In the genomic region with DNA sequence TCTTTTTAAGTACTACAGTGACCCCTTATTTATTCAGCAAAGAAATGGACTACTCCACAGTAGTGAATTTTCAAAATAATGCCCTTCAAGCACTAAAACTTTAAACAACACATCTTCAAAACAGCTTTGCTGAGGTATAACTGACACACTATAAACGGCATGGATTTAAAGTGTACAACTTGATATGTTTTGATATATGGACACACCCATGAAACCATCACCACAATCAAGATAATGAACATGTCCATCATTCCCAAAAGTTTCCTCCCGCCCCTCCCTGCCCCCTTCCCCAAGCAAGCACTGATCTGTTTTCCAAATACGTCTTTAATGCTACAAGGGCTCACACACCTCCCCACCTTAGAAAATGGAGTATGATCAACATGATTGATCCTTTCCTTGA, we compare ENCODE assay signal across 19 cellular contexts. TPM values are rescaled to one million over a fixed set of nuclear protein-coding genes. Genes with fewer than 3 reads are reported as not detected.
DNase-seq lines count a peak whose midpoint lies in the region; ATAC-seq, FAIRE-seq and TF ChIP-seq lines count a peak whose summit lies in the region.
"Had no signal": no experiment of that assay in that cellular context is flagged by ENCODE, and none has a peak within 500 bp of the region (broad histone marks: within the 10 kb centered on the region; RNA-seq: fewer than 3 reads in every experiment).

No MANE protein-coding gene starts in this region.

- POLR2A ChIA-PET in H1 (lab: Charles Lee; ENCODE audit: partially characterized antibody): no interaction called here
- POLR2A ChIA-PET in CD8-positive, alpha-beta T cell (lab: Charles Lee): no interaction called here

- H3K23me2 ChIP-seq in H1 (ENCODE audit: low read depth, low read length): peaks cover 4% of the 10 kb centered on the region; the same call in 1 of the 2 replicates

- no peak overlapping the region for H3K4me3 ChIP-seq in H1 (ENCODE audit: extremely low read depth in 1 of 4, insufficient read depth in 2 of 4, low read depth in 3 of 4, low read length in 4 of 4)
- H3K4me3 ChIP-seq in upper lobe of right lung: no peak overlapping the region
- H3K4me3 ChIP-seq in kidney (ENCODE audit: low read length in 2 of 2): no peak overlapping the region
- H3K4me3 ChIP-seq in CD8-positive, alpha-beta T cell (ENCODE audit: low read depth, low read length): no peak overlapping the region
- H3K4me3 ChIP-seq: HAP-1, PC-9, SK-N-MC had no signal

- no peak overlapping the region for H3K18ac ChIP-seq in H1 (ENCODE audit: extremely low read depth, low read length)

- H4K91ac ChIP-seq in H1 (replicated peaks; ENCODE audit: insufficient read length, low read length): no peak overlapping the region

- H3K9me3 ChIP-seq in T-helper 17 cell (ENCODE audit: control insufficient read depth, low read length, poor library complexity, severe bottlenecking) (no peaks in the 10 kb centered on the region), H1 (ENCODE audit: insufficient read depth in 2 of 2, low read depth in 1 of 2, low read length in 1 of 2) (no peaks in the 10 kb centered on the region), upper lobe of right lung (no peaks in the 10 kb centered on the region), kidney (ENCODE audit: control insufficient read depth in 1 of 2, low read length in 2 of 2) (no peaks in the 10 kb centered on the region)
- H3K9me3 ChIP-seq in CD8-positive, alpha-beta T cell (ENCODE audit: low read length): no peaks in the 10 kb centered on the region
- H3K9me3 ChIP-seq: BE2C, HAP-1 had no signal

- CTCF ChIA-PET in H1 (lab: Charles Lee; ENCODE audit: partially characterized antibody): interaction anchor here (1.2 to 2.1 kb wide), 4 partner anchors 14 to 37 kb away, joined by 3 to 13 read pairs (median 8); no protein-coding TSS in a partner anchor
- CTCF ChIA-PET in CD8-positive, alpha-beta T cell (lab: Charles Lee): no interaction called here

- no peaks in the 10 kb centered on the region for H3K79me2 ChIP-seq in H1 (ENCODE audit: control insufficient read depth in 1 of 2, insufficient read depth in 2 of 2, low read length in 2 of 2)

- H4K8ac ChIP-seq in H1 (ENCODE audit: extremely low read depth, insufficient read depth, low read length): no peak overlapping the region

- intact Hi-C loops in natural killer cell (cut with micrococcal nuclease) (no loop called here), upper lobe of right lung (cut with DNase I) (no loop called here), kidney (cut with DNase I) (no loop called here)
- intact Hi-C loops in CD8-positive, alpha-beta T cell (cut with DNase I, micrococcal nuclease): no loop called here

- H2BK15ac ChIP-seq in H1 (ENCODE audit: low read length): 0 out of 2 replicates have a peak overlapping the region, but pooled peaks have one; percentile 1

- no peak for TF ChIP-seq EP300 in H1 (IDR thresholded peaks at IDR 0.05; ENCODE audit: borderline replicate concordance in 1 of 2, low read depth in 2 of 2, low read length in 2 of 2)

- no peak overlapping the region for H2BK120ac ChIP-seq in H1 (replicated peaks; ENCODE audit: low read depth, low read length)

- WGBS in H1 (ENCODE audit: extremely low coverage in 1 of 2, insufficient coverage in 1 of 2, insufficient read length in 1 of 2, insufficient replicate concordance in 2 of 2, low coverage in 1 of 2, low lambda C conversion rate in 2 of 2, missing lambda C conversion rate in 1 of 2), 2 experiments: 79% methylated on average over 3 of the region's 3 CpGs; no CpG with 5 or more reads in 1 of the 2 experiments

- H3K4me1 ChIP-seq in H1 (replicated peaks in 1 of 4; ENCODE audit: control insufficient read depth in 3 of 4, insufficient read depth in 4 of 4, low read length in 3 of 4) (peaks cover 12 to 23% (median 14%) of the 10 kb centered on the region in 4 experiments), upper lobe of right lung (peaks cover 31% of the 10 kb centered on the region), kidney (ENCODE audit: control insufficient read depth in 1 of 2, insufficient read depth in 1 of 2, low read depth in 1 of 2, low read length in 2 of 2) (peaks cover 10% of the 10 kb centered on the region in 2 donors)
- H3K4me1 ChIP-seq in CD8-positive, alpha-beta T cell (ENCODE audit: insufficient read depth, low read length): peaks cover 22% of the 10 kb centered on the region
- H3K4me1 ChIP-seq: BE2C had no signal

- no peak overlapping the region for H3K4me2 ChIP-seq in H1 (ENCODE audit: insufficient read depth in 1 of 2, low read depth in 2 of 2, low read length in 2 of 2)
- H3K4me2 ChIP-seq: PC-9 had no signal

- H3K9me3 Mint-ChIP-seq in natural killer cell treated with Interleukin-12 subunit alpha and Interleukin-12 subunit beta and Interleukin-15 and Interleukin-18, amount 100 ng/mL, for 72 hours: no peaks in the 10 kb centered on the region
- no peaks in the 10 kb centered on the region for H3K9me3 Mint-ChIP-seq in natural killer cell
- no peaks in the 10 kb centered on the region for H3K9me3 Mint-ChIP-seq in CD8-positive, alpha-beta T cell
- H3K9me3 Mint-ChIP-seq: CD4-positive, CD25-positive, alpha-beta regulatory T cell had no signal

- no peak for DNase-seq in natural killer cell treated with Interleukin-12 subunit alpha and Interleukin-12 subunit beta and Interleukin-15 and Interleukin-18, amount 100 ng/mL, for 72 hours (ENCODE audit: low spot score)
- DNase-seq in natural killer cell (no peak), T-helper 17 cell (no peak), H1 (ENCODE audit: low read depth in 1 of 2, low spot score in 2 of 2) (no peak), upper lobe of right lung (no peak), kidney (no peak), globus pallidus (ENCODE audit: low spot score) (no peak)
- DNase-seq in CD8-positive, alpha-beta T cell: no peak
- DNase-seq: BE2C; CD4-positive, CD25-positive, alpha-beta regulatory T cell; COR-L47; DND-41; Kasumi-1; NCI-H1694; NCI-H2171; PC-9 had no signal

- peaks cover 6% of the 10 kb centered on the region for H3K36me3 Mint-ChIP-seq in natural killer cell treated with Interleukin-12 subunit alpha and Interleukin-12 subunit beta and Interleukin-15 and Interleukin-18, amount 100 ng/mL, for 72 hours
- H3K36me3 Mint-ChIP-seq in natural killer cell (no peaks in the 10 kb centered on the region), T-helper 17 cell (ENCODE audit: low read depth) (peaks cover 2% of the 10 kb centered on the region)
- H3K36me3 Mint-ChIP-seq in CD8-positive, alpha-beta T cell: peaks cover 3% of the 10 kb centered on the region
- H3K36me3 Mint-ChIP-seq: CD4-positive, CD25-positive, alpha-beta regulatory T cell had no signal

- no peak for TF ChIP-seq RAD21 in H1 (IDR thresholded peaks at IDR 0.05 in 1 of 2, conservative IDR thresholded peaks at IDR 0.05 in 1 of 2; ENCODE audit: low read depth in 2 of 2, low read length in 2 of 2)

- H2BK12ac ChIP-seq in H1 (ENCODE audit: low read depth, low read length): no peak overlapping the region

- TF ChIP-seq CTCF in natural killer cell (IDR thresholded peaks at IDR 0.05): no peak
- no peak for TF ChIP-seq CTCF in H1 (IDR thresholded peaks at IDR 0.05; ENCODE audit: control extremely low read depth in 1 of 3, insufficient read depth in 1 of 3, low read depth in 1 of 3, low read length in 3 of 3)
- no peak for TF ChIP-seq CTCF in upper lobe of right lung (IDR thresholded peaks at IDR 0.05)
- TF ChIP-seq CTCF in kidney (IDR thresholded peaks at IDR 0.05; ENCODE audit: borderline replicate concordance, extremely low read depth, insufficient read depth): no peak
- TF ChIP-seq CTCF in CD8-positive, alpha-beta T cell (IDR thresholded peaks at IDR 0.05): no peak

- no peaks in the 10 kb centered on the region for H3K79me1 ChIP-seq in H1 (ENCODE audit: low read depth, low read length)

- no peaks in the 10 kb centered on the region for H3K27me3 Mint-ChIP-seq in natural killer cell treated with Interleukin-12 subunit alpha and Interleukin-12 subunit beta and Interleukin-15 and Interleukin-18, amount 100 ng/mL, for 72 hours
- H3K27me3 Mint-ChIP-seq in natural killer cell (ENCODE audit: low read depth in 2 of 2) (no peaks in the 10 kb centered on the region), T-helper 17 cell (no peaks in the 10 kb centered on the region)
- no peaks in the 10 kb centered on the region for H3K27me3 Mint-ChIP-seq in CD8-positive, alpha-beta T cell (ENCODE audit: low read depth)
- H3K27me3 Mint-ChIP-seq: CD4-positive, CD25-positive, alpha-beta regulatory T cell had no signal

- H2BK20ac ChIP-seq in H1 (ENCODE audit: low read length): no peak overlapping the region

- no peak overlapping the region for H3K23ac ChIP-seq in H1 (ENCODE audit: insufficient read length)

- no peak for TF ChIP-seq POLR2A in H1 (IDR thresholded peaks at IDR 0.05; ENCODE audit: control extremely low read depth in 1 of 2, low read depth in 2 of 2, low read length in 2 of 2)

- H3K4me1 Mint-ChIP-seq in natural killer cell treated with Interleukin-12 subunit alpha and Interleukin-12 subunit beta and Interleukin-15 and Interleukin-18, amount 100 ng/mL, for 72 hours (ENCODE audit: low read depth in 2 of 2): peaks cover 56 to 61% of the 10 kb centered on the region in 2 donors
- H3K4me1 Mint-ChIP-seq in natural killer cell: peaks cover 17 to 30% of the 10 kb centered on the region in 2 donors
- H3K4me1 Mint-ChIP-seq in T-helper 17 cell: peaks cover 40% of the 10 kb centered on the region
- peaks cover 19% of the 10 kb centered on the region for H3K4me1 Mint-ChIP-seq in CD8-positive, alpha-beta T cell (ENCODE audit: low read depth)

- H3K27ac ChIP-seq in H1 (ENCODE audit: low read depth, low read length) (no peak overlapping the region), upper lobe of right lung (peak overlapping the region; percentile 43), kidney (ENCODE audit: low read depth in 2 of 2, low read length in 2 of 2) (no peak overlapping the region)
- no peak overlapping the region for H3K27ac ChIP-seq in CD8-positive, alpha-beta T cell (ENCODE audit: low read depth, low read length)
- H3K27ac ChIP-seq: PC-9, SK-N-MC had no signal

- FAIRE-seq in H1 (lab: Jason Lieb, UNC) (no peak), kidney (lab: Jason Lieb, UNC) (no peak)
- FAIRE-seq: GM12891 had no signal

- peak overlapping the region; percentile 99 to 100 for H3K27ac Mint-ChIP-seq in natural killer cell treated with Interleukin-12 subunit alpha and Interleukin-12 subunit beta and Interleukin-15 and Interleukin-18, amount 100 ng/mL, for 72 hours
- no peak overlapping the region for H3K27ac Mint-ChIP-seq in natural killer cell
- H3K27ac Mint-ChIP-seq in T-helper 17 cell: peak overlapping the region; percentile 66
- no peak overlapping the region for H3K27ac Mint-ChIP-seq in CD8-positive, alpha-beta T cell
- H3K27ac Mint-ChIP-seq: CD4-positive, CD25-positive, alpha-beta regulatory T cell had no signal

- H2BK5ac ChIP-seq in H1 (ENCODE audit: low read depth, low read length): no peak overlapping the region

- no peak overlapping the region for H2AFZ ChIP-seq in H1 (ENCODE audit: low read length)
- H2AFZ ChIP-seq: PC-9 had no signal

- H3K4ac ChIP-seq in H1 (replicated peaks; ENCODE audit: insufficient read length, low read depth, low read length): no peak overlapping the region

- no peak overlapping the region for H3K56ac ChIP-seq in H1 (replicated peaks; ENCODE audit: insufficient read length, low read depth, low read length)

- H3K4me3 Mint-ChIP-seq in natural killer cell treated with Interleukin-12 subunit alpha and Interleukin-12 subunit beta and Interleukin-15 and Interleukin-18, amount 100 ng/mL, for 72 hours: no peak overlapping the region
- H3K4me3 Mint-ChIP-seq in natural killer cell: no peak overlapping the region
- no peak overlapping the region for H3K4me3 Mint-ChIP-seq in T-helper 17 cell
- no peak overlapping the region for H3K4me3 Mint-ChIP-seq in CD8-positive, alpha-beta T cell
- H3K4me3 Mint-ChIP-seq: CD4-positive, CD25-positive, alpha-beta regulatory T cell had no signal

- H2AK5ac ChIP-seq in H1 (ENCODE audit: low read depth, low read length): no peak overlapping the region

- H3K36me3 ChIP-seq in H1 (ENCODE audit: control insufficient read depth in 2 of 4, insufficient read depth in 4 of 4, low read length in 3 of 4) (no peaks in the 10 kb centered on the region), upper lobe of right lung (no peaks in the 10 kb centered on the region), kidney (ENCODE audit: control insufficient read depth in 1 of 2, insufficient read depth in 2 of 2, low read length in 2 of 2) (no peaks in the 10 kb centered on the region)
- H3K36me3 ChIP-seq in CD8-positive, alpha-beta T cell (ENCODE audit: insufficient read depth, low read length): no peaks in the 10 kb centered on the region
- H3K36me3 ChIP-seq: BE2C, HAP-1 had no signal

- ATAC-seq in natural killer cell treated with Interleukin-12 subunit alpha and Interleukin-12 subunit beta and Interleukin-15 and Interleukin-18, amount 100 ng/mL, for 72 hours: no peak
- ATAC-seq in natural killer cell (no peak), T-helper 17 cell (no peak), upper lobe of right lung (no peak)
- ATAC-seq in CD8-positive, alpha-beta T cell: no peak

- H3K14ac ChIP-seq in H1 (ENCODE audit: insufficient read length): no peak overlapping the region

- H4K5ac ChIP-seq in H1 (ENCODE audit: insufficient read length, low read depth, low read length): no peak overlapping the region

- no peak overlapping the region for H3K9ac ChIP-seq in H1 (replicated peaks in 1 of 4; ENCODE audit: extremely low read depth in 1 of 4, low read depth in 3 of 4, low read length in 3 of 4)
- H3K9ac ChIP-seq in kidney (ENCODE audit: low read length in 2 of 2): no peak overlapping the region

- H3K27me3 ChIP-seq in H1 (replicated peaks in 1 of 4; ENCODE audit: control insufficient read depth in 3 of 4, extremely low read depth in 1 of 4, insufficient read depth in 3 of 4, low read length in 3 of 4): no peaks in the 10 kb centered on the region
- H3K27me3 ChIP-seq in upper lobe of right lung: no peaks in the 10 kb centered on the region
- H3K27me3 ChIP-seq in CD8-positive, alpha-beta T cell (ENCODE audit: insufficient read depth, low read length): no peaks in the 10 kb centered on the region
- H3K27me3 ChIP-seq: BE2C had no signal

- H4K20me1 ChIP-seq in H1 (replicated peaks in 1 of 2; ENCODE audit: control insufficient read depth in 1 of 2, insufficient read depth in 2 of 2, low read length in 2 of 2): no peaks in the 10 kb centered on the region

RNA-seq across cellular contexts. Expression of a gene that starts 1.6 kb away (rescaled TPM):
- 100 to 1,000 TPM; 528 to 679 TPM for total RNA-seq in natural killer cell treated with Interleukin-12 subunit alpha and Interleukin-12 subunit beta and Interleukin-15 and Interleukin-18, amount 100 ng/mL, for 72 hours
- 100 to 1,000 TPM; 110 to 178 (median 172) TPM for total RNA-seq in natural killer cell
- 100 to 1,000 TPM; 133 to 260 TPM for total RNA-seq in T-helper 17 cell
- total RNA-seq in H1 (2021; fragmentation: NEBNext Ultra II Directional; extraction: Animal tissue kit (Norgen Biotek cat#: 25700)): 28.0 and 32.1 TPM in 2 replicates
- polyA plus RNA-seq in H1 (2011; rRNA removed): 15.8 and 22.5 TPM in 2 replicates
- 14.1 TPM for polyA plus RNA-seq in H1 (2011; cell fraction: cytosol; rRNA removed)
- 23.4 TPM for polyA plus RNA-seq in H1 (2011; cell fraction: nucleus; rRNA removed)
- polyA plus RNA-seq in H1 (2012, experiment 1 of 2): 14.0 to 24.5 TPM (median 23.1 TPM) in 4 replicates
- 21.8 TPM for polyA plus RNA-seq in H1 (2012, experiment 2 of 2)
- polyA plus RNA-seq in H1 (2013, experiment 1 of 2): 25.4 TPM
- polyA plus RNA-seq in H1 (2013, experiment 2 of 2): 27.3 TPM
- 14.0 and 17.4 TPM in 2 replicates for polyA minus RNA-seq in H1 (2011; rRNA and poly(A)+ RNA removed)
- polyA minus RNA-seq in H1 (2011; cell fraction: cytosol; rRNA and poly(A)+ RNA removed): 17.1 TPM
- polyA minus RNA-seq in H1 (2011; cell fraction: nucleus; rRNA and poly(A)+ RNA removed): 12.8 TPM
- 104 TPM for total RNA-seq in upper lobe of right lung
- 75.9 TPM for total RNA-seq in kidney
- 36.4 TPM for polyA plus RNA-seq in kidney (ENCODE audit: insufficient read depth, low read depth, low replicate concordance)
- total RNA-seq in CD8-positive, alpha-beta T cell: 100 to 1,000 TPM; 130 to 147 TPM

RNA-seq across cellular contexts. Expression of a gene that starts 17.5 kb away (rescaled TPM):
- total RNA-seq in natural killer cell treated with Interleukin-12 subunit alpha and Interleukin-12 subunit beta and Interleukin-15 and Interleukin-18, amount 100 ng/mL, for 72 hours: 100 to 1,000 TPM; 139 to 140 TPM
- 10 to 100 TPM; 35.8 to 70.3 (median 52.5) TPM for total RNA-seq in natural killer cell
- total RNA-seq in T-helper 17 cell: 10 to 100 TPM in 1 of 2 donors, 1 to 10 TPM in 1; 6.0 to 12.7 TPM
- 6.8 and 8.6 TPM in 2 replicates for total RNA-seq in H1 (2021; fragmentation: NEBNext Ultra II Directional; extraction: Animal tissue kit (Norgen Biotek cat#: 25700))
- 8.5 and 10.9 TPM in 2 replicates for polyA plus RNA-seq in H1 (2011; rRNA removed)
- 9.5 TPM for polyA plus RNA-seq in H1 (2011; cell fraction: cytosol; rRNA removed)
- polyA plus RNA-seq in H1 (2011; cell fraction: nucleus; rRNA removed): 42.5 TPM
- 4.2 to 9.7 TPM (median 8.0 TPM) in 4 replicates for polyA plus RNA-seq in H1 (2012, experiment 1 of 2)
- polyA plus RNA-seq in H1 (2012, experiment 2 of 2): 6.3 TPM
- polyA plus RNA-seq in H1 (2013, experiment 1 of 2): 3.9 TPM
- 3.0 TPM for polyA plus RNA-seq in H1 (2013, experiment 2 of 2)
- 7.4 and 8.6 TPM in 2 replicates for polyA minus RNA-seq in H1 (2011; rRNA and poly(A)+ RNA removed)
- 9.8 TPM for polyA minus RNA-seq in H1 (2011; cell fraction: cytosol; rRNA and poly(A)+ RNA removed)
- polyA minus RNA-seq in H1 (2011; cell fraction: nucleus; rRNA and poly(A)+ RNA removed): 18.5 TPM
- 48.0 TPM for total RNA-seq in upper lobe of right lung
- 33.5 TPM for total RNA-seq in kidney
- 9.3 TPM for polyA plus RNA-seq in kidney (ENCODE audit: insufficient read depth, low read depth, low replicate concordance)
- 1 to 10 TPM; 4.9 to 6.8 TPM for total RNA-seq in CD8-positive, alpha-beta T cell

RNA-seq across cellular contexts. Expression of a gene that starts 36.3 kb away (rescaled TPM):
- total RNA-seq in natural killer cell treated with Interleukin-12 subunit alpha and Interleukin-12 subunit beta and Interleukin-15 and Interleukin-18, amount 100 ng/mL, for 72 hours: 100 to 1,000 TPM; 172 to 244 TPM
- total RNA-seq in natural killer cell (100 to 1,000 TPM; 158 to 200 (median 177) TPM), T-helper 17 cell (100 to 1,000 TPM; 159 to 186 TPM), upper lobe of right lung (94.0 TPM), kidney (56.3 TPM)
- 21.9 and 23.1 TPM in 2 replicates for total RNA-seq in H1 (2021; fragmentation: NEBNext Ultra II Directional; extraction: Animal tissue kit (Norgen Biotek cat#: 25700))
- polyA plus RNA-seq in H1 (2011; rRNA removed) (29.7 and 35.9 TPM in 2 replicates), kidney (ENCODE audit: insufficient read depth, low read depth, low replicate concordance) (11.4 TPM)
- polyA plus RNA-seq in H1 (2011; cell fraction: cytosol; rRNA removed): 24.6 TPM
- polyA plus RNA-seq in H1 (2011; cell fraction: nucleus; rRNA removed): 210 TPM
- 16.3 to 19.6 TPM (median 18.4 TPM) in 4 replicates for polyA plus RNA-seq in H1 (2012, experiment 1 of 2)
- polyA plus RNA-seq in H1 (2012, experiment 2 of 2): 4.7 TPM
- polyA plus RNA-seq in H1 (2013, experiment 1 of 2): 18.5 TPM
- 14.0 TPM for polyA plus RNA-seq in H1 (2013, experiment 2 of 2)
- polyA minus RNA-seq in H1 (2011; rRNA and poly(A)+ RNA removed): 20.9 and 24.9 TPM in 2 replicates
- polyA minus RNA-seq in H1 (2011; cell fraction: cytosol; rRNA and poly(A)+ RNA removed): 9.3 TPM
- polyA minus RNA-seq in H1 (2011; cell fraction: nucleus; rRNA and poly(A)+ RNA removed): 32.5 TPM
- 100 to 1,000 TPM; 162 to 172 TPM for total RNA-seq in CD8-positive, alpha-beta T cell

Comparison
In these comparisons a context has a peak if more than half of its experiments do, and no peak if none do; other contexts are left out.
1. H3K27ac Mint-ChIP-seq: peak in natural killer cell treated with Interleukin-12 subunit alpha and Interleukin-12 subunit beta and Interleukin-15 and Interleukin-18, amount 100 ng/mL, for 72 hours (2 of 2) and T-helper 17 cell (single experiment); none in natural killer cell (0 of 2) and CD8-positive, alpha-beta T cell (single experiment).